Comparison of ENCODE assay signal across 1 cellular context in the genomic region with DNA sequence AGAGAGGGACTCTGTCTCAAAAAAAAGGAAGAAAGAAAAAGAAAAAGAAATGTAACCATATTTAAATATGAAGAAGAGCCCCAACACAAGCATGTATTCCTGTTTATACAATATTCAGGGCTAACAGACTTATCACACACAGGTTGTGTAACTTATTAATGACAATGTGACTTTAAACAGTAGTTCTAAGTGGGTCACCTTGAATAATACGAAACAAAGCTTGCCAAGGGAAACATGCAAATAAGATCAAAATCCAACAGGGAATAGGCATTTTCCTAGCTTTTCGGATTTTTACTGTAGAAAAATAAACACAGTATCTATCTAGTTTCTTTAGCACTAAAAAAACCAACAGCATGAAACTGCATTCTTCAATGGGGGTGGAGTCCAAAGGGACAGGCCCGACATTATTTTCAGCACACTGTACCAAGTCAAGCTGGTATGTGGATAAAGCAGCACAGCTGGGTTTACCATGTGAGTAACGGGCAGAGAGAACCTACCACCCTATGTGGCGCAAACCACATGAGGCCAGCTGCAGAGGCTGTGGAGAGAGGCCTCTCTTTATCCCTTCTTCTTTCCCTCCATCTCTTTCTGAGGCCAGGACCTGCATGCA.
TF ChIP-seq lines count a peak whose summit lies in the region.

No MANE protein-coding gene starts in this region.

TF ChIP-seq in H1, 55 proteins besides CTCF, POLR2A, EP300 and RAD21:
- no peak for TF ChIP-seq BACH1 (IDR thresholded peaks at IDR 0.05; ENCODE audit: low read length)
TF ChIP-seq in H1: peak in this region for 0.
